In genomic region chr6:32216292-32216691, GRCh38 we compare ENCODE assay signal across 30 cellular contexts.
"Had no signal": no experiment of that assay in that cellular context is flagged by ENCODE, and none has a peak within 500 bp of the region (broad histone marks: within the 10 kb centered on the region; RNA-seq: fewer than 3 reads in every experiment).

No MANE protein-coding gene starts in this region.

- H3K27ac ChIP-seq: ascending aorta, breast epithelium, cardiac muscle cell, colonic mucosa, esophagus muscularis mucosa, foreskin keratinocyte, gastrocnemius medialis, heart left ventricle had no signal

- H3K27me3 Mint-ChIP-seq: activated CD4-positive, alpha-beta T cell treated with anti-CD3 and anti-CD28 coated beads for 36 hours; activated naive CD4-positive, alpha-beta T cell treated with anti-CD3 and anti-CD28 coated beads, Interleukin-2, amount 50 U/mL, for 24 hours; activated naive CD8-positive, alpha-beta T cell treated with anti-CD3 and anti-CD28 coated beads, Interleukin-2, amount 10 ng/mL, durations not matched to agents 7 days and 5 days; activated T-cell treated with anti-CD3 and anti-CD28 coated beads, Interleukin-2, amount 50 U/mL, for 24 hours had no signal

- H3K9me3 Mint-ChIP-seq: activated CD4-positive, alpha-beta memory T cell treated with anti-CD3 and anti-CD28 coated beads, Interleukin-2, amount 10 ng/mL, durations not matched to agents 7 days and 5 days; activated CD4-positive, alpha-beta T cell treated with anti-CD3 and anti-CD28 coated beads, Interleukin-2, amount 10 ng/mL, durations not matched to agents 24 days and 14 days; activated naive CD4-positive, alpha-beta T cell treated with anti-CD3 and anti-CD28 coated beads for 36 hours; activated naive CD4-positive, alpha-beta T cell treated with anti-CD3 and anti-CD28 coated beads, Interleukin-2, amount 50 U/mL, for 24 hours; activated naive CD8-positive, alpha-beta T cell treated with anti-CD3 and anti-CD28 coated beads, Interleukin-2, amount 10 ng/mL, durations not matched to agents 7 days and 5 days; activated T-cell treated with anti-CD3 and anti-CD28 coated beads, Interleukin-2, amount 50 U/mL, for 24 hours; activated T-cell treated with anti-CD3 and anti-CD28 coated beads, Interleukin-2, amount 50 U/mL, for 72 hours; brain; T-helper 2 cell treated with Interferon-gamma antibody and Interleukin-4, amounts not matched to agents 5 μg/mL and 100 μg/mL, for 36 hours had no signal

- H3K4me1 Mint-ChIP-seq: activated CD4-positive, alpha-beta memory T cell treated with anti-CD3 and anti-CD28 coated beads, Interleukin-2, amount 10 ng/mL, durations not matched to agents 7 days and 5 days; activated CD4-positive, alpha-beta T cell treated with anti-CD3 and anti-CD28 coated beads for 36 hours; activated CD4-positive, alpha-beta T cell treated with anti-CD3 and anti-CD28 coated beads, Interleukin-2, amount 10 ng/mL, durations not matched to agents 24 days and 14 days; activated naive CD4-positive, alpha-beta T cell treated with anti-CD3 and anti-CD28 coated beads, Interleukin-2, amount 50 U/mL, for 24 hours; brain had no signal

- H3K36me3 ChIP-seq: ascending aorta, breast epithelium, cardiac muscle cell, colonic mucosa, gastrocnemius medialis had no signal

- H3K9me3 ChIP-seq: ascending aorta, breast epithelium, colonic mucosa, esophagus muscularis mucosa, gastrocnemius medialis, heart left ventricle had no signal

- H3K4me3 Mint-ChIP-seq: activated CD4-positive, alpha-beta memory T cell treated with anti-CD3 and anti-CD28 coated beads, Interleukin-2, amount 10 ng/mL, durations not matched to agents 7 days and 5 days; activated CD4-positive, alpha-beta T cell treated with anti-CD3 and anti-CD28 coated beads for 36 hours; activated CD4-positive, alpha-beta T cell treated with anti-CD3 and anti-CD28 coated beads, Interleukin-2, amount 10 ng/mL, durations not matched to agents 24 days and 14 days; activated naive CD4-positive, alpha-beta T cell treated with anti-CD3 and anti-CD28 coated beads for 36 hours; activated naive CD4-positive, alpha-beta T cell treated with anti-CD3 and anti-CD28 coated beads, Interleukin-2, amount 50 U/mL, for 24 hours; activated naive CD8-positive, alpha-beta T cell treated with anti-CD3 and anti-CD28 coated beads, Interleukin-2, amount 10 ng/mL, durations not matched to agents 7 days and 5 days; activated T-cell treated with anti-CD3 and anti-CD28 coated beads, Interleukin-2, amount 50 U/mL, for 24 hours; activated T-cell treated with anti-CD3 and anti-CD28 coated beads, Interleukin-2, amount 50 U/mL, for 72 hours; brain; T-helper 17 cell; T-helper 2 cell treated with Interferon-gamma antibody and Interleukin-4, amounts not matched to agents 5 μg/mL and 100 μg/mL, for 36 hours had no signal

- H3K36me3 Mint-ChIP-seq: activated naive CD4-positive, alpha-beta T cell treated with anti-CD3 and anti-CD28 coated beads, Interleukin-2, amount 50 U/mL, for 24 hours; activated naive CD8-positive, alpha-beta T cell treated with anti-CD3 and anti-CD28 coated beads, Interleukin-2, amount 10 ng/mL, durations not matched to agents 7 days and 5 days; brain had no signal

- H3K4me3 ChIP-seq: ascending aorta, breast epithelium, cardiac muscle cell, colonic mucosa, esophagus muscularis mucosa, gastrocnemius medialis, heart left ventricle had no signal

- H3K4me1 ChIP-seq: ascending aorta, breast epithelium, colonic mucosa, esophagus muscularis mucosa, foreskin keratinocyte, gastrocnemius medialis, heart left ventricle had no signal

- ATAC-seq: activated CD4-positive, alpha-beta T cell treated with anti-CD3 and anti-CD28 coated beads for 36 hours; activated T-cell treated with anti-CD3 and anti-CD28 coated beads, Interleukin-2, amount 50 U/mL, for 72 hours; foreskin keratinocyte; gastrocnemius medialis; heart left ventricle; T-helper 17 cell had no signal

- H3K27me3 ChIP-seq: ascending aorta, breast epithelium, cardiac muscle cell, colonic mucosa, esophagus muscularis mucosa, gastrocnemius medialis, heart left ventricle had no signal

- FAIRE-seq: endometrium had no signal

- DNase-seq: activated CD4-positive, alpha-beta memory T cell treated with anti-CD3 and anti-CD28 coated beads, Interleukin-2, amount 10 ng/mL, durations not matched to agents 7 days and 5 days; activated CD4-positive, alpha-beta T cell treated with anti-CD3 and anti-CD28 coated beads for 36 hours; activated CD4-positive, alpha-beta T cell treated with anti-CD3 and anti-CD28 coated beads, Interleukin-2, amount 10 ng/mL, durations not matched to agents 24 days and 14 days; activated CD4-positive, CD25-positive, alpha-beta regulatory T cell; activated CD4-positive, CD25-positive, alpha-beta regulatory T cell treated with anti-CD3 and anti-CD28 coated beads, Interleukin-2, amount 50 U/mL, for 72 hours; activated CD8-positive, alpha-beta memory T cell treated with anti-CD3 and anti-CD28 coated beads, Interleukin-2, amount 50 U/mL, for 48 hours; activated naive CD4-positive, alpha-beta T cell treated with anti-CD3 and anti-CD28 coated beads for 36 hours; activated naive CD8-positive, alpha-beta T cell treated with anti-CD3 and anti-CD28 coated beads, Interleukin-2, amount 10 ng/mL, durations not matched to agents 7 days and 5 days; activated T-cell treated with anti-CD3 and anti-CD28 coated beads for 4 hours; activated T-cell treated with anti-CD3 and anti-CD28 coated beads, Interleukin-2, amount 50 U/mL, for 24 hours; activated T-cell treated with anti-CD3 and anti-CD28 coated beads, Interleukin-2, amount 50 U/mL, for 72 hours; central memory CD4-positive, alpha-beta T cell; cerebellar nuclear complex; colonic mucosa; effector CD8-positive, alpha-beta T cell; foreskin keratinocyte; gastrocnemius medialis; glutamatergic neuron; heart left ventricle; T-helper 1 cell; T-helper 17 cell; T1000 had no signal

- H3K27ac Mint-ChIP-seq: activated CD4-positive, alpha-beta memory T cell treated with anti-CD3 and anti-CD28 coated beads, Interleukin-2, amount 10 ng/mL, durations not matched to agents 7 days and 5 days; activated CD4-positive, alpha-beta T cell treated with anti-CD3 and anti-CD28 coated beads for 36 hours; activated CD4-positive, alpha-beta T cell treated with anti-CD3 and anti-CD28 coated beads, Interleukin-2, amount 10 ng/mL, durations not matched to agents 24 days and 14 days; activated naive CD4-positive, alpha-beta T cell treated with anti-CD3 and anti-CD28 coated beads for 36 hours; activated naive CD4-positive, alpha-beta T cell treated with anti-CD3 and anti-CD28 coated beads, Interleukin-2, amount 50 U/mL, for 24 hours; activated naive CD8-positive, alpha-beta T cell treated with anti-CD3 and anti-CD28 coated beads, Interleukin-2, amount 10 ng/mL, durations not matched to agents 7 days and 5 days; activated T-cell treated with anti-CD3 and anti-CD28 coated beads, Interleukin-2, amount 50 U/mL, for 24 hours; activated T-cell treated with anti-CD3 and anti-CD28 coated beads, Interleukin-2, amount 50 U/mL, for 72 hours; brain; T-helper 17 cell; T-helper 2 cell treated with Interferon-gamma antibody and Interleukin-4, amounts not matched to agents 5 μg/mL and 100 μg/mL, for 36 hours had no signal
